ENCODE assay signal across 28 cellular contexts in genomic region chr1:226793620-226794276, GRCh38.
"Had no signal": no experiment of that assay in that cellular context is flagged by ENCODE, and none has a peak within 500 bp of the region (broad histone marks: within the 10 kb centered on the region; RNA-seq: fewer than 3 reads in every experiment).

No MANE protein-coding gene starts in this region.

- H3K27ac Mint-ChIP-seq: natural killer cell; nephron; neural progenitor cell; progenitor cell of endocrine pancreas; stimulated activated effector memory CD8-positive, alpha-beta T cell treated with anti-CD3 and anti-CD28 coated beads, Interleukin-12 subunit alpha, Interleukin-12 subunit beta, amount 100 ng/mL, for 72 hours; stimulated activated naive B cell treated with anti-CD40 and anti-IgM and Interleukin-4, amounts not matched to agents 10 μg/mL and 1 μg/mL and 100 μg/mL, for 72 hours; stimulated activated naive CD8-positive, alpha-beta T cell treated with anti-CD3 and anti-CD28 coated beads, Interleukin-15, Interleukin-2, amounts not matched to agents 100 ng/mL and 50 ng/mL, for 24 hours had no signal

- H3K27me3 Mint-ChIP-seq: stimulated activated naive CD8-positive, alpha-beta T cell treated with anti-CD3 and anti-CD28 coated beads, Interleukin-15, Interleukin-2, amounts not matched to agents 100 ng/mL and 50 ng/mL, for 24 hours had no signal

- H3K4me3 ChIP-seq: neural progenitor cell, ovary, psoas muscle, right lobe of liver, sigmoid colon, stomach, thoracic aorta, thyroid gland, tibial nerve, upper lobe of left lung, vagina had no signal

- H3K4me3 Mint-ChIP-seq: natural killer cell; nephron; neural progenitor cell; stimulated activated effector memory CD8-positive, alpha-beta T cell treated with anti-CD3 and anti-CD28 coated beads, Interleukin-12 subunit alpha, Interleukin-12 subunit beta, amount 100 ng/mL, for 72 hours; stimulated activated naive B cell treated with anti-CD40 and anti-IgM and Interleukin-4, amounts not matched to agents 10 μg/mL and 1 μg/mL and 100 μg/mL, for 72 hours; stimulated activated naive CD8-positive, alpha-beta T cell treated with anti-CD3 and anti-CD28 coated beads, Interleukin-15, Interleukin-2, amounts not matched to agents 100 ng/mL and 50 ng/mL, for 24 hours had no signal

- H3K27ac ChIP-seq: neural progenitor cell, ovary, parathyroid adenoma, psoas muscle, right lobe of liver, stomach, thoracic aorta, thyroid gland, tibial nerve, upper lobe of left lung, vagina had no signal

- H2AFZ ChIP-seq: neural progenitor cell, parathyroid adenoma had no signal

- H3K9me3 Mint-ChIP-seq: natural killer cell; nephron; stimulated activated effector memory CD8-positive, alpha-beta T cell treated with anti-CD3 and anti-CD28 coated beads, Interleukin-12 subunit alpha, Interleukin-12 subunit beta, amount 100 ng/mL, for 72 hours; stimulated activated naive B cell treated with anti-CD40 and anti-IgM and Interleukin-4, amounts not matched to agents 10 μg/mL and 1 μg/mL and 100 μg/mL, for 72 hours; stimulated activated naive CD8-positive, alpha-beta T cell treated with anti-CD3 and anti-CD28 coated beads, Interleukin-15, Interleukin-2, amounts not matched to agents 100 ng/mL and 50 ng/mL, for 24 hours had no signal

- H3K9me3 ChIP-seq: ovary, psoas muscle, right lobe of liver, sigmoid colon, stomach, thoracic aorta, thyroid gland, tibial nerve, upper lobe of left lung, vagina had no signal

- DNase-seq: natural killer cell; occipital lobe; ovary; posterior cingulate gyrus; psoas muscle; right cardiac atrium; right lobe of liver; sigmoid colon; small intestine; stimulated activated CD4-positive, alpha-beta T cell treated with anti-CD3 and anti-CD28 coated beads, Interleukin-15, amount 100 ng/mL, for 24 hours; stimulated activated CD4-positive, alpha-beta T cell treated with anti-CD3 and anti-CD28 coated beads, Interleukin-2, amount 100 ng/mL, for 24 hours; stimulated activated CD4-positive, alpha-beta T cell treated with anti-CD3 and anti-CD28 coated beads, Interleukin-2, amount 100 ng/mL, for 48 hours; stimulated activated CD4-positive, alpha-beta T cell treated with anti-CD3 and anti-CD28 coated beads, Interleukin-4, amount 100 ng/mL, for 24 hours; stimulated activated naive B cell treated with anti-CD40 and anti-IgM and Interleukin-4, amounts not matched to agents 10 μg/mL and 1 μg/mL and 100 μg/mL, for 72 hours; stimulated activated naive CD4-positive, alpha-beta T cell treated with Interleukin-2 at 50 U/mL for 16 hours; stomach; thyroid gland; trophoblast cell; upper lobe of left lung had no signal

- H3K4me1 ChIP-seq: neural progenitor cell, parathyroid adenoma, psoas muscle, right lobe of liver, stomach, thyroid gland, tibial nerve, vagina had no signal

- H3K4me2 ChIP-seq: neural progenitor cell had no signal

- H3K36me3 Mint-ChIP-seq: natural killer cell; neural progenitor cell; stimulated activated effector memory CD8-positive, alpha-beta T cell treated with anti-CD3 and anti-CD28 coated beads, Interleukin-12 subunit alpha, Interleukin-12 subunit beta, amount 100 ng/mL, for 72 hours; stimulated activated naive B cell treated with anti-CD40 and anti-IgM and Interleukin-4, amounts not matched to agents 10 μg/mL and 1 μg/mL and 100 μg/mL, for 72 hours had no signal

- H3K4me1 Mint-ChIP-seq: nephron, neural progenitor cell had no signal

- H3K36me3 ChIP-seq: neural progenitor cell, ovary, right lobe of liver, sigmoid colon, stomach, thoracic aorta, thyroid gland, tibial nerve, upper lobe of left lung, vagina had no signal

- H3K27me3 ChIP-seq: neural progenitor cell, ovary, right lobe of liver, sigmoid colon, stomach, thyroid gland, tibial nerve, upper lobe of left lung, vagina had no signal

- H3K79me2 ChIP-seq: parathyroid adenoma had no signal
